15 cellular contexts compared by ENCODE assay signal in genomic region chr1:78385744-78386462, GRCh38.
DNase-seq lines count a peak whose midpoint lies in the region; ATAC-seq and TF ChIP-seq lines count a peak whose summit lies in the region.
"Had no signal": no experiment of that assay in that cellular context is flagged by ENCODE, and none has a peak within 500 bp of the region (broad histone marks: within the 10 kb centered on the region; RNA-seq: fewer than 3 reads in every experiment).

No MANE protein-coding gene starts in this region.

- no peaks in the 10 kb centered on the region for H3K27me3 ChIP-seq in BE2C

- no peak overlapping the region for H3K4me3 ChIP-seq in BE2C (ENCODE audit: low read depth, low read length)

- DNase-seq in BE2C (no peak), cerebellum (ENCODE audit: low spot score) (no peak), iPS-NIHi7 (ENCODE audit: extremely low spot score) (no peak)
- DNase-seq in activated CD4-positive, alpha-beta T cell treated with anti-CD3 and anti-CD28 coated beads, Interleukin-2, amount 50 U/mL, for 4 hours: no peak
- DNase-seq: activated B cell treated with CpG ODN at 0.5 μM for 24 hours; activated T-cell treated with anti-CD3 and anti-CD28 coated beads, Interleukin-2, amount 50 U/mL, for 1 hour; Calu3; HFFc6; NCI-H2081; stimulated activated CD4-positive, alpha-beta T cell treated with anti-CD3 and anti-CD28 coated beads, Interleukin-15, amount 100 ng/mL, for 24 hours had no signal

- H3K4me1 ChIP-seq in BE2C: no peaks in the 10 kb centered on the region
- H3K4me1 ChIP-seq: parathyroid adenoma had no signal

- TF ChIP-seq POLR2A in GM18505 (IDR thresholded peaks at IDR 0.05; ENCODE audit: borderline replicate concordance, extremely low read depth, insufficient read depth, insufficient read length): no peak

- no peaks in the 10 kb centered on the region for H3K36me3 ChIP-seq in BE2C

- no peaks in the 10 kb centered on the region for H3K9me3 ChIP-seq in BE2C

- no peak for TF ChIP-seq CTCF in BE2C (IDR thresholded peaks at IDR 0.05; ENCODE audit: low read depth, low read length)

- ATAC-seq in GM18505 (IDR thresholded peaks at IDR 0.05; ENCODE audit: unreplicated experiment) (peak; percentile 77), GM19452 (IDR thresholded peaks at IDR 0.05; ENCODE audit: unreplicated experiment) (peak; percentile 97), HG02678 (IDR thresholded peaks at IDR 0.05; ENCODE audit: unreplicated experiment) (peak; percentile 91), HG03280 (IDR thresholded peaks at IDR 0.05; ENCODE audit: unreplicated experiment) (peak; percentile 91)
